8 cellular contexts compared by ENCODE assay signal in the genomic region with DNA sequence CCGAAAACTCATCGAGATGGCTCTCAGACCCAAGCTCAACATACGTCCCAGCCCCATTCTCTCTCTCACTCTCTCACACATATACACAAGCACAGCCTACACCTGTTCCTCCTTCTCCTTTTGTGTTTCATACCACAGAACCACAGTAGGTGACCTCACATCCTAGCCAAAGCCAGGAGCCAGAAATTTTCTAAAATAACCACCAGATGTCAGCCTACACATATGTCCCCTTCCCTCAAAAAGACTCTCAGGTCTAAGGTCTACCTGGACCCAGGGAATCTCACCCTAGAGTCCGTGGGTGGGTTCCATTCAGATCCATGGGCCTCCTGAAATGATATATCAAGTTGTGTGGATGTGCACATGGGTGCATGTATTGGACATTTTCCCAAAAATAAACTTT.
DNase-seq lines count a peak whose midpoint lies in the region; ATAC-seq and TF ChIP-seq lines count a peak whose summit lies in the region.

No MANE protein-coding gene starts in this region.

- H3K4me1 Mint-ChIP-seq in activated CD8-positive, alpha-beta T cell treated with anti-CD3 and anti-CD28 coated beads, Interleukin-2, amount 10 ng/mL, durations not matched to agents 7 days and 5 days (ENCODE audit: low read depth) = peaks cover 3% of the 10 kb centered on the region
- H3K4me1 Mint-ChIP-seq in activated CD8-positive, alpha-beta T cell treated with anti-CD3 and anti-CD28 coated beads for 36 hours (ENCODE audit: low read depth) = peaks cover 2% of the 10 kb centered on the region

- intact Hi-C loops in activated CD8-positive, alpha-beta T cell treated with anti-CD3 and anti-CD28 coated beads for 36 hours (cut with micrococcal nuclease) = no loop called here

- no peak overlapping the region for H3K4me3 Mint-ChIP-seq in activated CD8-positive, alpha-beta T cell treated with anti-CD3 and anti-CD28 coated beads, Interleukin-2, amount 10 ng/mL, durations not matched to agents 7 days and 5 days
- H3K4me3 Mint-ChIP-seq in activated CD8-positive, alpha-beta T cell treated with anti-CD3 and anti-CD28 coated beads for 36 hours = no peak overlapping the region

- no peak overlapping the region for H3K27ac Mint-ChIP-seq in activated CD8-positive, alpha-beta T cell treated with anti-CD3 and anti-CD28 coated beads, Interleukin-2, amount 10 ng/mL, durations not matched to agents 7 days and 5 days
- H3K27ac Mint-ChIP-seq in activated CD8-positive, alpha-beta T cell treated with anti-CD3 and anti-CD28 coated beads for 36 hours = no peak overlapping the region

- peak; percentile 97 for ATAC-seq in GM21360 (IDR thresholded peaks at IDR 0.05; ENCODE audit: unreplicated experiment)
- ATAC-seq in HG03520 (IDR thresholded peaks at IDR 0.05; ENCODE audit: unreplicated experiment) = peak; percentile 89
- ATAC-seq in activated CD8-positive, alpha-beta T cell treated with anti-CD3 and anti-CD28 coated beads, Interleukin-2, amount 10 ng/mL, durations not matched to agents 7 days and 5 days = no peak
- ATAC-seq in activated CD8-positive, alpha-beta T cell treated with anti-CD3 and anti-CD28 coated beads for 36 hours = no peak

- no peaks in the 10 kb centered on the region for H3K36me3 ChIP-seq in GM06990 (ENCODE audit: control insufficient read depth, insufficient read depth, low read length)

- no peaks in the 10 kb centered on the region for H3K36me3 Mint-ChIP-seq in activated CD8-positive, alpha-beta T cell treated with anti-CD3 and anti-CD28 coated beads, Interleukin-2, amount 10 ng/mL, durations not matched to agents 7 days and 5 days (ENCODE audit: low read depth)
- H3K36me3 Mint-ChIP-seq in activated CD8-positive, alpha-beta T cell treated with anti-CD3 and anti-CD28 coated beads for 36 hours (ENCODE audit: low read depth) = no peaks in the 10 kb centered on the region

- H3K27me3 ChIP-seq in GM06990 (replicated peaks; ENCODE audit: control insufficient read depth, insufficient read depth, low read length) = no peaks in the 10 kb centered on the region; the same call in 1 of the 2 replicates

- CTCF ChIA-PET in activated CD8-positive, alpha-beta T cell treated with anti-CD3 and anti-CD28 coated beads, Interleukin-2, amount 10 ng/mL, durations not matched to agents 7 days and 5 days (lab: Charles Lee) = no interaction called here
- CTCF ChIA-PET in activated CD8-positive, alpha-beta T cell treated with anti-CD3 and anti-CD28 coated beads for 36 hours (lab: Charles Lee) = interaction anchor here (1.5 kb wide), 1 partner anchor 10 kb away, joined by 4 read pairs; no protein-coding TSS in a partner anchor

- TF ChIP-seq CTCF in GM06990 (IDR thresholded peaks at IDR 0.05; ENCODE audit: insufficient read depth, low read length, poor library complexity, severe bottlenecking) = peak; percentile 41
- TF ChIP-seq CTCF in activated CD8-positive, alpha-beta T cell treated with anti-CD3 and anti-CD28 coated beads for 36 hours (IDR thresholded peaks at IDR 0.05) = no peak

- no peak overlapping the region for H3K4me3 ChIP-seq in GM06990 (replicated peaks; ENCODE audit: low read depth, low read length)

- POLR2A ChIA-PET in activated CD8-positive, alpha-beta T cell treated with anti-CD3 and anti-CD28 coated beads, Interleukin-2, amount 10 ng/mL, durations not matched to agents 7 days and 5 days (lab: Charles Lee) = no interaction called here
- POLR2A ChIA-PET in activated CD8-positive, alpha-beta T cell treated with anti-CD3 and anti-CD28 coated beads for 36 hours (lab: Charles Lee) = no interaction called here

- H3K9me3 Mint-ChIP-seq in activated CD8-positive, alpha-beta T cell treated with anti-CD3 and anti-CD28 coated beads, Interleukin-2, amount 10 ng/mL, durations not matched to agents 7 days and 5 days (ENCODE audit: insufficient read depth) = no peaks in the 10 kb centered on the region
- H3K9me3 Mint-ChIP-seq in activated CD8-positive, alpha-beta T cell treated with anti-CD3 and anti-CD28 coated beads for 36 hours = no peaks in the 10 kb centered on the region

- no peaks in the 10 kb centered on the region for H3K27me3 Mint-ChIP-seq in activated CD8-positive, alpha-beta T cell treated with anti-CD3 and anti-CD28 coated beads, Interleukin-2, amount 10 ng/mL, durations not matched to agents 7 days and 5 days (ENCODE audit: low read depth)
- peaks cover 12% of the 10 kb centered on the region for H3K27me3 Mint-ChIP-seq in activated CD8-positive, alpha-beta T cell treated with anti-CD3 and anti-CD28 coated beads for 36 hours

- DNase-seq in GM06990 (ENCODE audit: extremely low read depth, insufficient read length) (no peak), SHP77 (lab: John Stamatoyannopoulos, UW) (peak; percentile 60 to 67), left kidney (ENCODE audit: low read depth, low spot score) (peak; percentile 38)
- DNase-seq in stimulated activated CD4-positive, alpha-beta T cell treated with anti-CD3 and anti-CD28 coated beads, Interleukin-4, amount 100 ng/mL, for 1 hour = no peak
- DNase-seq in activated CD8-positive, alpha-beta T cell treated with anti-CD3 and anti-CD28 coated beads, Interleukin-2, amount 10 ng/mL, durations not matched to agents 7 days and 5 days = no peak
- DNase-seq in activated CD8-positive, alpha-beta T cell treated with anti-CD3 and anti-CD28 coated beads for 36 hours = no peak

Comparison
In these comparisons a context has a peak if more than half of its experiments do, and no peak if none do; other contexts are left out.
1. DNase-seq: peak in SHP77 (2 of 2) and left kidney (single experiment); none in GM06990 (single experiment), stimulated activated CD4-positive, alpha-beta T cell treated with anti-CD3 and anti-CD28 coated beads, Interleukin-4, amount 100 ng/mL, for 1 hour (single experiment), activated CD8-positive, alpha-beta T cell treated with anti-CD3 and anti-CD28 coated beads, Interleukin-2, amount 10 ng/mL, durations not matched to agents 7 days and 5 days (single experiment) and activated CD8-positive, alpha-beta T cell treated with anti-CD3 and anti-CD28 coated beads for 36 hours (single experiment).
2. ATAC-seq: peak in GM21360 (single experiment) and HG03520 (single experiment); none in activated CD8-positive, alpha-beta T cell treated with anti-CD3 and anti-CD28 coated beads, Interleukin-2, amount 10 ng/mL, durations not matched to agents 7 days and 5 days (single experiment) and activated CD8-positive, alpha-beta T cell treated with anti-CD3 and anti-CD28 coated beads for 36 hours (single experiment).